ENCODE assay signal across 1 cellular context in the genomic region with DNA sequence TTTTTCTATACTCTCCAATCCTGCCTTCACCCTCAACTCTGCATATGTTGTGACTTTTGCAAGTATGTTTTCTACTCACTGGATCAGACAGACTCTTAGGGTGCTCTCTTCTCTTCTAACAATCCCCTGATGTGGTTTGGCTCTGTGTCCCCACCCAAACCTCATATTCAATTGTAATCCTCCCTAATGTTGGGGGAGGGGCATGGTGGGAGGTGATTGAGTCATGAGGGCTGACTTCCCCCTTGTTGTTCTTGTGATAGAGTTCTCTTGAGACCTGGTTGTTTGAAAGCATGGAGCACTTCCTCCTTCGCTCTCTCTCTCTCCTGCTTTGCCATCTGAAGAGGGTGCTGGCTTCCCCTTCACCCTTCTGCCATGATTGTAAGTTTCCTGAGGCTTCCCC.
TF ChIP-seq lines count a peak whose summit lies in the region.

No MANE protein-coding gene starts in this region.

TF ChIP-seq in GM23338, 12 proteins besides CTCF, POLR2A, EP300 and RAD21 (continued from another document):
- TF ChIP-seq, protein P1, sequence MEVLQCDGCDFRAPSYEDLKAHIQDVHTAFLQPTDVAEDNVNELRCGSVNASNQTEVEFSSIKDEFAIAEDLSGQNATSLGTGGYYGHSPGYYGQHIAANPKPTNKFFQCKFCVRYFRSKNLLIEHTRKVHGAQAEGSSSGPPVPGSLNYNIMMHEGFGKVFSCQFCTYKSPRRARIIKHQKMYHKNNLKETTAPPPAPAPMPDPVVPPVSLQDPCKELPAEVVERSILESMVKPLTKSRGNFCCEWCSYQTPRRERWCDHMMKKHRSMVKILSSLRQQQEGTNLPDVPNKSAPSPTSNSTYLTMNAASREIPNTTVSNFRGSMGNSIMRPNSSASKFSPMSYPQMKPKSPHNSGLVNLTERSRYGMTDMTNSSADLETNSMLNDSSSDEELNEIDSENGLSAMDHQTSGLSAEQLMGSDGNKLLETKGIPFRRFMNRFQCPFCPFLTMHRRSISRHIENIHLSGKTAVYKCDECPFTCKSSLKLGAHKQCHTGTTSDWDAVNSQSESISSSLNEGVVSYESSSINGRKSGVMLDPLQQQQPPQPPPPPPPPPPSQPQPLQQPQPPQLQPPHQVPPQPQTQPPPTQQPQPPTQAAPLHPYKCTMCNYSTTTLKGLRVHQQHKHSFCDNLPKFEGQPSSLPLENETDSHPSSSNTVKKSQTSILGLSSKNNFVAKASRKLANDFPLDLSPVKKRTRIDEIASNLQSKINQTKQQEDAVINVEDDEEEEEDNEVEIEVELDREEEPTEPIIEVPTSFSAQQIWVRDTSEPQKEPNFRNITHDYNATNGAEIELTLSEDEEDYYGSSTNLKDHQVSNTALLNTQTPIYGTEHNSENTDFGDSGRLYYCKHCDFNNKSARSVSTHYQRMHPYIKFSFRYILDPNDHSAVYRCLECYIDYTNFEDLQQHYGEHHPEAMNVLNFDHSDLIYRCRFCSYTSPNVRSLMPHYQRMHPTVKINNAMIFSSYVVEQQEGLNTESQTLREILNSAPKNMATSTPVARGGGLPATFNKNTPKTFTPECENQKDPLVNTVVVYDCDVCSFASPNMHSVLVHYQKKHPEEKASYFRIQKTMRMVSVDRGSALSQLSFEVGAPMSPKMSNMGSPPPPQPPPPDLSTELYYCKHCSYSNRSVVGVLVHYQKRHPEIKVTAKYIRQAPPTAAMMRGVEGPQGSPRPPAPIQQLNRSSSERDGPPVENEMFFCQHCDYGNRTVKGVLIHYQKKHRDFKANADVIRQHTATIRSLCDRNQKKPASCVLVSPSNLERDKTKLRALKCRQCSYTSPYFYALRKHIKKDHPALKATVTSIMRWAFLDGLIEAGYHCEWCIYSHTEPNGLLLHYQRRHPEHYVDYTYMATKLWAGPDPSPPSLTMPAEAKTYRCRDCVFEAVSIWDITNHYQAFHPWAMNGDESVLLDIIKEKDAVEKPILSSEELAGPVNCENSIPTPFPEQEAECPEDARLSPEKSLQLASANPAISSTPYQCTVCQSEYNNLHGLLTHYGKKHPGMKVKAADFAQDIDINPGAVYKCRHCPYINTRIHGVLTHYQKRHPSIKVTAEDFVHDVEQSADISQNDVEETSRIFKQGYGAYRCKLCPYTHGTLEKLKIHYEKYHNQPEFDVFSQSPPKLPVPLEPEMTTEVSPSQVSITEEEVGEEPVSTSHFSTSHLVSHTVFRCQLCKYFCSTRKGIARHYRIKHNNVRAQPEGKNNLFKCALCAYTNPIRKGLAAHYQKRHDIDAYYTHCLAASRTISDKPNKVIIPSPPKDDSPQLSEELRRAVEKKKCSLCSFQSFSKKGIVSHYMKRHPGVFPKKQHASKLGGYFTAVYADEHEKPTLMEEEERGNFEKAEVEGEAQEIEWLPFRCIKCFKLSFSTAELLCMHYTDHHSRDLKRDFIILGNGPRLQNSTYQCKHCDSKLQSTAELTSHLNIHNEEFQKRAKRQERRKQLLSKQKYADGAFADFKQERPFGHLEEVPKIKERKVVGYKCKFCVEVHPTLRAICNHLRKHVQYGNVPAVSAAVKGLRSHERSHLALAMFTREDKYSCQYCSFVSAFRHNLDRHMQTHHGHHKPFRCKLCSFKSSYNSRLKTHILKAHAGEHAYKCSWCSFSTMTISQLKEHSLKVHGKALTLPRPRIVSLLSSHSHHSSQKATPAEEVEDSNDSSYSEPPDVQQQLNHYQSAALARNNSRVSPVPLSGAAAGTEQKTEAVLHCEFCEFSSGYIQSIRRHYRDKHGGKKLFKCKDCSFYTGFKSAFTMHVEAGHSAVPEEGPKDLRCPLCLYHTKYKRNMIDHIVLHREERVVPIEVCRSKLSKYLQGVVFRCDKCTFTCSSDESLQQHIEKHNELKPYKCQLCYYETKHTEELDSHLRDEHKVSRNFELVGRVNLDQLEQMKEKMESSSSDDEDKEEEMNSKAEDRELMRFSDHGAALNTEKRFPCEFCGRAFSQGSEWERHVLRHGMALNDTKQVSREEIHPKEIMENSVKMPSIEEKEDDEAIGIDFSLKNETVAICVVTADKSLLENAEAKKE (CRISPR knock-in tag; IDR thresholded peaks at IDR 0.05): no peak
- TF ChIP-seq CREB1 (CRISPR knock-in tag; IDR thresholded peaks at IDR 0.05; ENCODE audit: low read depth): no peak
- no peak for TF ChIP-seq ZNF114 (CRISPR knock-in tag; IDR thresholded peaks at IDR 0.05)
- TF ChIP-seq EZH2 (IDR thresholded peaks at IDR 0.05; ENCODE audit: low read depth, unreplicated experiment): no peak
- no peak for TF ChIP-seq STAT1 (IDR thresholded peaks at IDR 0.05; ENCODE audit: unreplicated experiment)
- TF ChIP-seq, protein P2, sequence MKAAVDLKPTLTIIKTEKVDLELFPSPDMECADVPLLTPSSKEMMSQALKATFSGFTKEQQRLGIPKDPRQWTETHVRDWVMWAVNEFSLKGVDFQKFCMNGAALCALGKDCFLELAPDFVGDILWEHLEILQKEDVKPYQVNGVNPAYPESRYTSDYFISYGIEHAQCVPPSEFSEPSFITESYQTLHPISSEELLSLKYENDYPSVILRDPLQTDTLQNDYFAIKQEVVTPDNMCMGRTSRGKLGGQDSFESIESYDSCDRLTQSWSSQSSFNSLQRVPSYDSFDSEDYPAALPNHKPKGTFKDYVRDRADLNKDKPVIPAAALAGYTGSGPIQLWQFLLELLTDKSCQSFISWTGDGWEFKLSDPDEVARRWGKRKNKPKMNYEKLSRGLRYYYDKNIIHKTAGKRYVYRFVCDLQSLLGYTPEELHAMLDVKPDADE (IDR thresholded peaks at IDR 0.05): no peak
- no peak for TF ChIP-seq ZNF331 (CRISPR knock-in tag; IDR thresholded peaks at IDR 0.05; ENCODE audit: low read depth)
- no peak for TF ChIP-seq NANOG (IDR thresholded peaks at IDR 0.05; ENCODE audit: borderline replicate concordance)
TF ChIP-seq in GM23338: peak in this region for 0.
